In genomic region chr20:21020656-21021004, GRCh38 we compare ENCODE assay signal across 13 cellular contexts.
"Had no signal": no experiment of that assay in that cellular context is flagged by ENCODE, and none has a peak within 500 bp of the region (broad histone marks: within the 10 kb centered on the region; RNA-seq: fewer than 3 reads in every experiment).

No MANE protein-coding gene starts in this region.

- H3K4me3 Mint-ChIP-seq: naive B cell; T-helper 2 cell treated with Interferon-gamma antibody and Interleukin-4, amounts not matched to agents 5 μg/mL and 100 μg/mL, for 36 hours had no signal

- H3K36me3 Mint-ChIP-seq: naive B cell had no signal

- H3K27ac ChIP-seq: ascending aorta, cardiac muscle cell, neutrophil, testis, upper lobe of right lung had no signal

- H3K4me1 Mint-ChIP-seq: naive B cell had no signal

- H3K9me3 Mint-ChIP-seq: T-helper 2 cell treated with Interferon-gamma antibody and Interleukin-4, amounts not matched to agents 5 μg/mL and 100 μg/mL, for 36 hours had no signal

- DNase-seq: activated CD4-positive, alpha-beta T cell treated with anti-CD3 and anti-CD28 coated beads, Interleukin-2, amount 50 U/mL, for 1 hour; activated CD8-positive, alpha-beta memory T cell treated with anti-CD3 and anti-CD28 coated beads for 24 hours; activated naive CD4-positive, alpha-beta T cell; kidney glomerular epithelial cell; naive B cell; stimulated activated naive CD8-positive, alpha-beta T cell treated with anti-CD3 and anti-CD28 coated beads, Interleukin-15, Interleukin-2, amounts not matched to agents 100 U/mL and 50 U/mL, for 24 hours; testis; upper lobe of right lung had no signal

- H3K27me3 ChIP-seq: ascending aorta, cardiac muscle cell, testis had no signal

- H3K9me3 ChIP-seq: ascending aorta, neutrophil, testis, upper lobe of right lung had no signal

- H3K27ac Mint-ChIP-seq: naive B cell; progenitor cell of endocrine pancreas; T-helper 2 cell treated with Interferon-gamma antibody and Interleukin-4, amounts not matched to agents 5 μg/mL and 100 μg/mL, for 36 hours had no signal

- H3K36me3 ChIP-seq: ascending aorta, cardiac muscle cell, neutrophil, upper lobe of right lung had no signal

- ATAC-seq: stimulated activated naive CD8-positive, alpha-beta T cell treated with anti-CD3 and anti-CD28 coated beads, Interleukin-15, Interleukin-2, amounts not matched to agents 100 U/mL and 50 U/mL, for 24 hours; upper lobe of right lung had no signal

- H3K4me1 ChIP-seq: ascending aorta, testis had no signal

- H3K4me3 ChIP-seq: cardiac muscle cell, testis, upper lobe of right lung had no signal
